In the genomic region with DNA sequence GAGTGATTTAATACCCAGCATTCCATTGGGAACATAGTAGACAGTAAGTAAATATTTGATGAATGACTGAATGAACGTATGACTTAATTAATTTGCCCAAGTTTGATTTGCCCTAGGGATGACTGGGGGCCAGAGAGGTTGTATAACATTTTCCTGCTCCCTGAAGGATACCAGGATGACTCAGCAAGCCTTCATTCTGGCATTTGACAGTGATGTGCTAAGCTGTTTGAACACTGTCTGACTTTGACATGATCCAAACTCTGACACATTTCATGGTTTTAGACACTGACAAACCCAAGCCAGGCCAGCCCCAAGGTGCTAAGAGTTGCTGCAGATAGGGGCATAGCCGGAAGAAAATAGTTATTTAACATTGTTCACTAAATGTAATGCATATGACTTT, we compare ENCODE assay signal across 20 cellular contexts. TPM values are rescaled to one million over a fixed set of nuclear protein-coding genes. Genes with fewer than 3 reads are reported as not detected.
DNase-seq lines count a peak whose midpoint lies in the region; ATAC-seq and TF ChIP-seq lines count a peak whose summit lies in the region.
"Had no signal": no experiment of that assay in that cellular context is flagged by ENCODE, and none has a peak within 500 bp of the region (broad histone marks: within the 10 kb centered on the region; RNA-seq: fewer than 3 reads in every experiment).

No MANE protein-coding gene starts in this region.

- H3K27me3 ChIP-seq in SK-N-SH (ENCODE audit: insufficient read depth) (no peaks in the 10 kb centered on the region), fibroblast of lung (ENCODE audit: control insufficient read depth, insufficient read depth, low read length) (no peaks in the 10 kb centered on the region), psoas muscle (ENCODE audit: insufficient read depth in 3 of 3, low read length in 2 of 3) (no peaks in the 10 kb centered on the region)
- H3K27me3 ChIP-seq: cardiac muscle cell, upper lobe of left lung had no signal

- H3K9ac ChIP-seq in SK-N-SH (no peak overlapping the region), fibroblast of lung (ENCODE audit: insufficient read depth, low read length) (no peak overlapping the region)

- no peak overlapping the region for H3K27ac ChIP-seq in SK-N-SH (ENCODE audit: low read depth in 2 of 2, low read length in 1 of 2)
- no peak overlapping the region for H3K27ac ChIP-seq in fibroblast of lung (ENCODE audit: insufficient read depth, low read length)
- H3K27ac ChIP-seq in psoas muscle = peak overlapping the region; percentile 41
- H3K27ac ChIP-seq: cardiac muscle cell, SK-N-MC, upper lobe of left lung, WERI-Rb-1 had no signal

- TF ChIP-seq EP300 in SK-N-SH (IDR thresholded peaks at IDR 0.05; ENCODE audit: borderline replicate concordance in 1 of 2, low read depth in 1 of 2, low read length in 1 of 2) = no peak

- H3K36me3 ChIP-seq in SK-N-SH (replicated peaks in 1 of 2; ENCODE audit: control insufficient read depth in 1 of 2, insufficient read depth in 2 of 2, low read length in 1 of 2) = no peaks in the 10 kb centered on the region
- no peaks in the 10 kb centered on the region for H3K36me3 ChIP-seq in fibroblast of lung (ENCODE audit: control insufficient read depth, insufficient read depth, low read length)
- no peaks in the 10 kb centered on the region for H3K36me3 ChIP-seq in psoas muscle (ENCODE audit: insufficient read depth in 1 of 2, low read depth in 1 of 2)
- H3K36me3 ChIP-seq: cardiac muscle cell, upper lobe of left lung, WERI-Rb-1 had no signal

- POLR2A ChIA-PET in SK-N-SH (lab: Yijun Ruan, JAX) = no interaction called here

- no peak for TF ChIP-seq CTCF in SK-N-SH (IDR thresholded peaks at IDR 0.05)
- TF ChIP-seq CTCF in fibroblast of lung (conservative IDR thresholded peaks at IDR 0.05 in 1 of 2, IDR thresholded peaks at IDR 0.05 in 1 of 2; ENCODE audit: low read depth in 1 of 2, low read length in 2 of 2) = no peak
- TF ChIP-seq CTCF in psoas muscle (IDR thresholded peaks at IDR 0.05) = no peak

- H2AFZ ChIP-seq in SK-N-SH (ENCODE audit: low read depth) (no peak overlapping the region), fibroblast of lung (ENCODE audit: low read length) (no peak overlapping the region)

- ATAC-seq in SK-N-SH treated with all-trans-retinoic acid at 6 μM for 48 hours (no peak), psoas muscle (peak; percentile 88 to 97 (median 93)), HG02885 (IDR thresholded peaks at IDR 0.05; ENCODE audit: poor library complexity, unreplicated experiment) (no peak)

- no peaks in the 10 kb centered on the region for H3K4me1 ChIP-seq in SK-N-SH (ENCODE audit: control insufficient read depth in 1 of 2, insufficient read depth in 2 of 2, low read depth in 1 of 2, low read length in 1 of 2)
- no peaks in the 10 kb centered on the region for H3K4me1 ChIP-seq in fibroblast of lung (ENCODE audit: control insufficient read depth, extremely low read depth, insufficient read depth, low read length)
- no peaks in the 10 kb centered on the region for H3K4me1 ChIP-seq in psoas muscle
- H3K4me1 ChIP-seq: upper lobe of left lung had no signal

- CTCF ChIA-PET in SK-N-SH (lab: Yijun Ruan, JAX) = interaction anchor here (0.9 to 2.0 kb wide), 3 partner anchors 15 to 20 kb away, joined by 4 read pairs; no protein-coding TSS in a partner anchor

- H3K9me3 ChIP-seq in SK-N-SH = no peaks in the 10 kb centered on the region
- no peaks in the 10 kb centered on the region for H3K9me3 ChIP-seq in fibroblast of lung (ENCODE audit: control insufficient read depth, insufficient read depth, low read depth, low read length)
- H3K9me3 ChIP-seq in psoas muscle = no peaks in the 10 kb centered on the region
- H3K9me3 ChIP-seq: upper lobe of left lung had no signal

- WGBS in SK-N-SH (ENCODE audit: low lambda C conversion rate) = 65% methylated on average over 2 of the region's 2 CpGs
- WGBS in psoas muscle, 3 donors = 34 to 52% (median 35%) methylated on average over 2 of the region's 2 CpGs

- H3K79me2 ChIP-seq in SK-N-SH (ENCODE audit: insufficient read depth) (no peaks in the 10 kb centered on the region), fibroblast of lung (ENCODE audit: control insufficient read depth, insufficient read depth, low read length) (no peaks in the 10 kb centered on the region)

- DNase-seq in SK-N-SH (no peak), NCI-H69 (lab: John Stamatoyannopoulos, UW) (peak; percentile 7), fibroblast of lung (ENCODE audit: low read depth in 2 of 2) (peak; percentile 10 to 32), psoas muscle (peak in 1 of 2 donors; percentile 62), activated gamma-delta T cell treated with Interleukin-2 at 50 U/mL for 16 hours (no peak), NCI-H1930 (lab: John Stamatoyannopoulos, UW) (no peak)
- DNase-seq: 8988T; activated gamma-delta T cell; CD8-positive, alpha-beta memory T cell; head of caudate nucleus; left cardiac atrium; MV-4-11; naive B cell; stimulated activated CD4-positive, alpha-beta T cell treated with anti-CD3 and anti-CD28 coated beads, Interleukin-2, amount 100 ng/mL, for 24 hours; upper lobe of left lung; WERI-Rb-1 had no signal

- H3K9me2 ChIP-seq in SK-N-SH = no peaks in the 10 kb centered on the region

- H3K4me2 ChIP-seq in SK-N-SH (no peak overlapping the region), fibroblast of lung (ENCODE audit: extremely low read depth, insufficient read depth, low read length) (no peak overlapping the region)

- TF ChIP-seq RAD21 in SK-N-SH (IDR thresholded peaks at IDR 0.05; ENCODE audit: low read length) = no peak

- H4K20me1 ChIP-seq in SK-N-SH (ENCODE audit: insufficient read depth) (no peaks in the 10 kb centered on the region), fibroblast of lung (ENCODE audit: control insufficient read depth, extremely low read depth, insufficient read depth, low read length) (no peaks in the 10 kb centered on the region)

- no peaks in the 10 kb centered on the region for H3F3A ChIP-seq in SK-N-SH (replicated peaks; ENCODE audit: insufficient read depth)

- intact Hi-C loops in psoas muscle (cut with DNase I) = no loop called here

- no peak overlapping the region for H3K4me3 ChIP-seq in SK-N-SH (ENCODE audit: low read depth in 2 of 2, low read length in 1 of 2)
- H3K4me3 ChIP-seq in fibroblast of lung (replicated peaks in 1 of 4; ENCODE audit: control extremely low read depth in 1 of 4, insufficient read depth in 1 of 4, low read depth in 3 of 4, low read length in 4 of 4) = no peak overlapping the region
- H3K4me3 ChIP-seq in psoas muscle = no peak overlapping the region
- H3K4me3 ChIP-seq: cardiac muscle cell, SK-N-MC, upper lobe of left lung had no signal

TF ChIP-seq in SK-N-SH, 30 proteins besides CTCF, POLR2A, EP300 and RAD21 (continues in another document):
- TF ChIP-seq POLR2AphosphoS5 (IDR thresholded peaks at IDR 0.05; ENCODE audit: low read depth, low read length) = no peak
- TF ChIP-seq, protein P1, sequence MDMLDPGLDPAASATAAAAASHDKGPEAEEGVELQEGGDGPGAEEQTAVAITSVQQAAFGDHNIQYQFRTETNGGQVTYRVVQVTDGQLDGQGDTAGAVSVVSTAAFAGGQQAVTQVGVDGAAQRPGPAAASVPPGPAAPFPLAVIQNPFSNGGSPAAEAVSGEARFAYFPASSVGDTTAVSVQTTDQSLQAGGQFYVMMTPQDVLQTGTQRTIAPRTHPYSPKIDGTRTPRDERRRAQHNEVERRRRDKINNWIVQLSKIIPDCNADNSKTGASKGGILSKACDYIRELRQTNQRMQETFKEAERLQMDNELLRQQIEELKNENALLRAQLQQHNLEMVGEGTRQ (IDR thresholded peaks at IDR 0.05; ENCODE audit: borderline replicate concordance, low read depth, low read length) = no peak
- TF ChIP-seq MXI1 (IDR thresholded peaks at IDR 0.05; ENCODE audit: low read depth, low read length) = no peak
- TF ChIP-seq FOXM1 (IDR thresholded peaks at IDR 0.05; ENCODE audit: low read depth) = no peak
- no peak for TF ChIP-seq TAF1 (IDR thresholded peaks at IDR 0.05; ENCODE audit: borderline replicate concordance, low read depth, low read length)

TF ChIP-seq in SK-N-SH treated with all-trans-retinoic acid at 6 μM for 48 hours, 23 proteins besides CTCF, POLR2A, EP300 and RAD21 (continues in another document):
- TF ChIP-seq ISL1 (CRISPR knock-in tag; IDR thresholded peaks at IDR 0.05) (no peak), RARB (CRISPR knock-in tag; IDR thresholded peaks at IDR 0.05) (no peak), ZNF8 (CRISPR knock-in tag; IDR thresholded peaks at IDR 0.05) (no peak), TCF4 (CRISPR knock-in tag; IDR thresholded peaks at IDR 0.05; ENCODE audit: borderline replicate concordance) (no peak), ZNF565 (CRISPR knock-in tag; conservative IDR thresholded peaks at IDR 0.05; ENCODE audit: low read depth) (no peak), ESRRG (CRISPR knock-in tag; IDR thresholded peaks at IDR 0.05) (no peak), ZC3H10 (CRISPR knock-in tag; IDR thresholded peaks at IDR 0.05) (no peak), TOX (CRISPR knock-in tag; IDR thresholded peaks at IDR 0.05; ENCODE audit: borderline replicate concordance) (no peak), GLIS3 (CRISPR knock-in tag; IDR thresholded peaks at IDR 0.05) (no peak), CSDC2 (CRISPR knock-in tag; IDR thresholded peaks at IDR 0.05) (no peak)
- TF ChIP-seq, protein P2, sequence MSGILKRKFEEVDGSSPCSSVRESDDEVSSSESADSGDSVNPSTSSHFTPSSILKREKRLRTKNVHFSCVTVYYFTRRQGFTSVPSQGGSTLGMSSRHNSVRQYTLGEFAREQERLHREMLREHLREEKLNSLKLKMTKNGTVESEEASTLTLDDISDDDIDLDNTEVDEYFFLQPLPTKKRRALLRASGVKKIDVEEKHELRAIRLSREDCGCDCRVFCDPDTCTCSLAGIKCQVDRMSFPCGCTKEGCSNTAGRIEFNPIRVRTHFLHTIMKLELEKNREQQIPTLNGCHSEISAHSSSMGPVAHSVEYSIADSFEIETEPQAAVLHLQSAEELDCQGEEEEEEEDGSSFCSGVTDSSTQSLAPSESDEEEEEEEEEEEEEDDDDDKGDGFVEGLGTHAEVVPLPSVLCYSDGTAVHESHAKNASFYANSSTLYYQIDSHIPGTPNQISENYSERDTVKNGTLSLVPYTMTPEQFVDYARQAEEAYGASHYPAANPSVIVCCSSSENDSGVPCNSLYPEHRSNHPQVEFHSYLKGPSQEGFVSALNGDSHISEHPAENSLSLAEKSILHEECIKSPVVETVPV (CRISPR knock-in tag; IDR thresholded peaks at IDR 0.05) = no peak

RNA-seq across cellular contexts. Expression of a gene that starts 53.4 kb away (rescaled TPM):
- polyA plus RNA-seq in SK-N-SH (2012; rRNA removed) (2.4 and 3.1 TPM in 2 replicates), fibroblast of lung (12.2 and 18.2 TPM in 2 replicates), psoas muscle (1 to 10 TPM in 2 of 3 donors, under 1 TPM in 1; 0.55 to 2.1 (median 1.7) TPM)
- 3.2 and 3.3 TPM in 2 replicates for polyA plus RNA-seq in SK-N-SH (2012; cell fraction: cytosol; rRNA removed)
- polyA plus RNA-seq in SK-N-SH (2012; cell fraction: nucleus; rRNA removed) = 4.3 and 6.0 TPM in 2 replicates
- total RNA-seq in fibroblast of lung (10.5 and 11.4 TPM in 2 replicates), psoas muscle (10 to 100 TPM in 1 of 4 donors, 1 to 10 TPM in 3; 8.0 to 12.4 (median 8.6) TPM)
- polyA plus RNA-seq in fibroblast of lung (2012) = 4.3 and 7.8 TPM in 2 replicates
- polyA minus RNA-seq in fibroblast of lung (ENCODE audit: low replicate concordance) = 21.1 and 63.1 TPM in 2 replicates

Comparison
In these comparisons a context has a peak if more than half of its experiments do, and no peak if none do; other contexts are left out.
1. DNase-seq: peak in NCI-H69 (single experiment) and fibroblast of lung (2 of 2); none in SK-N-SH (single experiment), activated gamma-delta T cell treated with Interleukin-2 at 50 U/mL for 16 hours (single experiment) and NCI-H1930 (0 of 2).
2. ATAC-seq: peak in psoas muscle (4 of 4); none in SK-N-SH treated with all-trans-retinoic acid at 6 μM for 48 hours (single experiment) and HG02885 (single experiment).